In genomic region chr9:21933281-21933680, GRCh38 we compare ENCODE assay signal across 29 cellular contexts.
A peak's percentile ranks its signal among the peaks of the same experiment; 100 is the strongest.
DNase-seq lines count a peak whose midpoint lies in the region; ATAC-seq, FAIRE-seq and TF ChIP-seq lines count a peak whose summit lies in the region.
"Had no signal": no experiment of that assay in that cellular context is flagged by ENCODE, and none has a peak within 500 bp of the region (broad histone marks: within the 10 kb centered on the region; RNA-seq: fewer than 3 reads in every experiment).

No MANE protein-coding gene starts in this region.

- H2BK5ac ChIP-seq in H1 (ENCODE audit: low read depth, low read length): no peak overlapping the region
- no peak overlapping the region for H2BK5ac ChIP-seq in mesendoderm (ENCODE audit: low read length)

- H3K9ac ChIP-seq in Karpas-422 (ENCODE audit: low read length) (no peak overlapping the region), H1 (replicated peaks in 1 of 4; ENCODE audit: extremely low read depth in 1 of 4, low read depth in 3 of 4, low read length in 3 of 4) (no peak overlapping the region), mesendoderm (ENCODE audit: low read length) (no peak overlapping the region)

- H3K9me3 Mint-ChIP-seq in GM23338: peaks cover 3% of the 10 kb centered on the region; the same call in 1 of the 3 replicates

- no peak for TF ChIP-seq CTCF in GM23338 (conservative IDR thresholded peaks at IDR 0.05; ENCODE audit: low read depth in 2 of 2)
- no peak for TF ChIP-seq CTCF in H1 (IDR thresholded peaks at IDR 0.05; ENCODE audit: control extremely low read depth in 1 of 3, insufficient read depth in 1 of 3, low read depth in 1 of 3, low read length in 3 of 3)
- TF ChIP-seq CTCF in adrenal gland (IDR thresholded peaks at IDR 0.05): no peak

- no peak overlapping the region for H2BK20ac ChIP-seq in H1 (ENCODE audit: low read length)

- no peak overlapping the region for H3K27ac Mint-ChIP-seq in GM23338
- H3K27ac Mint-ChIP-seq: natural killer cell treated with Interleukin-12 subunit alpha and Interleukin-12 subunit beta and Interleukin-15 and Interleukin-18, amount 100 ng/mL, for 72 hours had no signal

- H3K79me1 ChIP-seq in H1 (ENCODE audit: low read depth, low read length) (no peaks in the 10 kb centered on the region), mesendoderm (ENCODE audit: low read length) (no peaks in the 10 kb centered on the region)

- H3K4me1 Mint-ChIP-seq in GM23338: peaks cover 36% of the 10 kb centered on the region

- H3K27me3 Mint-ChIP-seq in GM23338 (ENCODE audit: insufficient read depth, low read depth, poor library complexity): peaks cover 5% of the 10 kb centered on the region

- FAIRE-seq in H1 (lab: Jason Lieb, UNC): peak; percentile 57
- FAIRE-seq: colon, islet of Langerhans, RCC 7860, TTC549 had no signal

- H2BK12ac ChIP-seq in H1 (ENCODE audit: low read depth, low read length): no peak overlapping the region

- H3K4me2 ChIP-seq in GM23338: peak overlapping the region; percentile 10
- H3K4me2 ChIP-seq in Karpas-422 (ENCODE audit: low read depth, low read length, poor library complexity, severe bottlenecking): peak overlapping the region; percentile 21
- 0 out of 4 replicates have a peak overlapping the region, but pooled peaks of 1 of the 2 experiments have one; percentile 1 for H3K4me2 ChIP-seq in H1 (ENCODE audit: insufficient read depth in 1 of 2, low read depth in 2 of 2, low read length in 2 of 2)
- no peak overlapping the region for H3K4me2 ChIP-seq in mesendoderm (ENCODE audit: low read length)
- H3K4me2 ChIP-seq: hepatocyte had no signal

- H3K27ac ChIP-seq in GM23338 (ENCODE audit: low read depth) (0 out of 2 replicates have a peak overlapping the region, but pooled peaks have one; percentile 0), Karpas-422 (ENCODE audit: low read length) (peak overlapping the region; percentile 25), H1 (ENCODE audit: low read depth, low read length) (no peak overlapping the region), mesendoderm (ENCODE audit: low read depth, low read length) (no peak overlapping the region), adrenal gland (no peak overlapping the region)
- H3K27ac ChIP-seq: esophagus squamous epithelium, gastrocnemius medialis, hepatocyte, stomach, transverse colon had no signal

- H4K5ac ChIP-seq in H1 (ENCODE audit: insufficient read length, low read depth, low read length): peak overlapping the region; percentile 21
- no peak overlapping the region for H4K5ac ChIP-seq in mesendoderm (ENCODE audit: low read length)

- H3K9me2 ChIP-seq in GM23338 (ENCODE audit: insufficient read depth) (peaks cover 13% of the 10 kb centered on the region), Karpas-422 (replicated peaks; ENCODE audit: insufficient read depth, low read length) (no peaks in the 10 kb centered on the region)

- no peak overlapping the region for H3K14ac ChIP-seq in H1 (ENCODE audit: insufficient read length)

- H2BK120ac ChIP-seq in H1 (replicated peaks; ENCODE audit: low read depth, low read length) (no peak overlapping the region), mesendoderm (ENCODE audit: low read depth, low read length) (no peak overlapping the region)

- TF ChIP-seq POLR2A in H1 (IDR thresholded peaks at IDR 0.05; ENCODE audit: control extremely low read depth in 1 of 2, low read depth in 2 of 2, low read length in 2 of 2) (no peak), adrenal gland (IDR thresholded peaks at IDR 0.05) (no peak)

- no peak overlapping the region for H3K4me3 Mint-ChIP-seq in GM23338
- H3K4me3 Mint-ChIP-seq: natural killer cell treated with Interleukin-12 subunit alpha and Interleukin-12 subunit beta and Interleukin-15 and Interleukin-18, amount 100 ng/mL, for 72 hours had no signal

- H3K36me3 ChIP-seq in GM23338 (ENCODE audit: insufficient read depth) (0 out of 2 replicates have a peak, but pooled peaks cover 3% of the 10 kb centered on the region), Karpas-422 (ENCODE audit: insufficient read depth, low read length) (no peaks in the 10 kb centered on the region), H1 (ENCODE audit: control insufficient read depth in 2 of 4, insufficient read depth in 4 of 4, low read length in 3 of 4) (no peaks in the 10 kb centered on the region), mesendoderm (ENCODE audit: control insufficient read depth, insufficient read depth, low read length) (no peaks in the 10 kb centered on the region), adrenal gland (replicated peaks in 1 of 2) (no peaks in the 10 kb centered on the region)

- CTCF ChIA-PET in H1 (lab: Charles Lee; ENCODE audit: partially characterized antibody): interaction anchor here (0.7 to 1.4 kb wide), 6 partner anchors 11 to 75 kb away, joined by 3 to 7 read pairs (median 4); partner anchors contain the start of gene CDKN2B

- POLR2A ChIA-PET in H1 (lab: Charles Lee; ENCODE audit: partially characterized antibody): no interaction called here

- no peak overlapping the region for H3K4ac ChIP-seq in H1 (replicated peaks; ENCODE audit: insufficient read length, low read depth, low read length)
- no peak overlapping the region for H3K4ac ChIP-seq in mesendoderm (ENCODE audit: low read depth, low read length)

- H2AFZ ChIP-seq in GM23338 (no peak overlapping the region), Karpas-422 (ENCODE audit: low read length) (peak overlapping the region; percentile 15; the same call in 1 of the 2 replicates), H1 (ENCODE audit: low read length) (no peak overlapping the region)
- H2AFZ ChIP-seq: hepatocyte had no signal

- H3K79me2 ChIP-seq in GM23338 (replicated peaks; ENCODE audit: insufficient read depth) (no peaks in the 10 kb centered on the region), Karpas-422 (ENCODE audit: low read length) (no peaks in the 10 kb centered on the region), H1 (ENCODE audit: control insufficient read depth in 1 of 2, insufficient read depth in 2 of 2, low read length in 2 of 2) (no peaks in the 10 kb centered on the region), mesendoderm (ENCODE audit: control insufficient read depth, insufficient read depth, low read length) (no peaks in the 10 kb centered on the region)
- H3K79me2 ChIP-seq: hepatocyte had no signal

- H3K4me3 ChIP-seq in GM23338: no peak overlapping the region
- no peak overlapping the region for H3K4me3 ChIP-seq in Karpas-422 (ENCODE audit: low read length)
- H3K4me3 ChIP-seq in H1 (ENCODE audit: extremely low read depth in 1 of 4, insufficient read depth in 2 of 4, low read depth in 3 of 4, low read length in 4 of 4): no peak overlapping the region
- no peak overlapping the region for H3K4me3 ChIP-seq in mesendoderm (ENCODE audit: low read length)
- no peak overlapping the region for H3K4me3 ChIP-seq in adrenal gland
- H3K4me3 ChIP-seq: esophagus squamous epithelium, gastrocnemius medialis, hepatocyte, stomach, transverse colon had no signal

- H3K36me3 Mint-ChIP-seq in GM23338 (ENCODE audit: low read depth): peaks cover 10% of the 10 kb centered on the region; the same call in 2 of the 3 replicates
- H3K36me3 Mint-ChIP-seq: natural killer cell treated with Interleukin-12 subunit alpha and Interleukin-12 subunit beta and Interleukin-15 and Interleukin-18, amount 100 ng/mL, for 72 hours had no signal

- H3K4me1 ChIP-seq in GM23338 (ENCODE audit: insufficient read depth) (peaks cover 28% of the 10 kb centered on the region), Karpas-422 (ENCODE audit: low read length) (peaks cover 27% of the 10 kb centered on the region), H1 (replicated peaks in 1 of 4; ENCODE audit: control insufficient read depth in 3 of 4, insufficient read depth in 4 of 4, low read length in 3 of 4) (peaks cover 0 to 6% (median 3%) of the 10 kb centered on the region in 4 experiments; a peak in 2 of 7 replicates), mesendoderm (ENCODE audit: control insufficient read depth, low read depth, low read length) (peaks cover 2% of the 10 kb centered on the region), adrenal gland (replicated peaks in 1 of 2) (no peaks in the 10 kb centered on the region)
- H3K4me1 ChIP-seq: esophagus squamous epithelium, gastrocnemius medialis, stomach, transverse colon had no signal

- no peaks in the 10 kb centered on the region for H3K9me3 ChIP-seq in Karpas-422 (ENCODE audit: low read length)
- no peaks in the 10 kb centered on the region for H3K9me3 ChIP-seq in H1 (ENCODE audit: insufficient read depth in 2 of 2, low read depth in 1 of 2, low read length in 1 of 2)
- H3K9me3 ChIP-seq in adrenal gland (replicated peaks in 1 of 3): no peaks in the 10 kb centered on the region
- H3K9me3 ChIP-seq: esophagus squamous epithelium, gastrocnemius medialis, stomach, transverse colon had no signal

- TF ChIP-seq EP300 in H1 (IDR thresholded peaks at IDR 0.05; ENCODE audit: borderline replicate concordance in 1 of 2, low read depth in 2 of 2, low read length in 2 of 2): no peak

- intact Hi-C loops in adrenal gland (cut with DNase I): no loop called here

- H4K91ac ChIP-seq in H1 (replicated peaks; ENCODE audit: insufficient read length, low read length): no peak overlapping the region

- peak; percentile 36 for DNase-seq in GM23338 (ENCODE audit: low spot score)
- DNase-seq in Karpas-422: peak; percentile 66
- DNase-seq in H1 (ENCODE audit: low read depth in 1 of 2, low spot score in 2 of 2): peak in 1 of 2 experiments; percentile 1
- peak; percentile 66 for DNase-seq in mesendoderm
- DNase-seq in adrenal gland: no peak
- no peak for DNase-seq in cortex of kidney (lab: John Stamatoyannopoulos, UW)
- no peak for DNase-seq in NCI-H1417 treated with DMSO at 0.1 percent for 48 hours (lab: John Stamatoyannopoulos, UW)
- DNase-seq: activated CD4-positive, alpha-beta T cell treated with anti-CD3 and anti-CD28 coated beads, Interleukin-2, amount 50 U/mL, for 48 hours; activated CD8-positive, alpha-beta memory T cell treated with anti-CD3 and anti-CD28 coated beads, Interleukin-2, amount 50 U/mL, for 4 hours; activated naive CD4-positive, alpha-beta T cell treated with anti-CD3 and anti-CD28 coated beads, Interleukin-2, amount 50 U/mL, for 16 hours; amygdala; DMS53; effector memory CD4-positive, alpha-beta T cell; esophagus squamous epithelium; gastrocnemius medialis; GDM1; NCI-H1694; NCI-H2171 treated with DMSO at 0.1 percent for 48 hours; NCI-H69; stimulated activated CD8-positive, alpha-beta memory T cell treated with anti-CD3 and anti-CD28 coated beads, Interleukin-4, amount 100 ng/mL, for 48 hours; stomach; transverse colon had no signal

- no peak overlapping the region for H3K18ac ChIP-seq in H1 (ENCODE audit: extremely low read depth, low read length)
- H3K18ac ChIP-seq in mesendoderm (ENCODE audit: low read length): no peak overlapping the region

- H2BK15ac ChIP-seq in H1 (ENCODE audit: low read length) (no peak overlapping the region), mesendoderm (replicated peaks; ENCODE audit: low read depth) (no peak overlapping the region)

- H3K56ac ChIP-seq in H1 (replicated peaks; ENCODE audit: insufficient read length, low read depth, low read length) (no peak overlapping the region), mesendoderm (ENCODE audit: low read length) (no peak overlapping the region)

- H4K20me1 ChIP-seq in GM23338 (replicated peaks; ENCODE audit: insufficient read depth) (no peaks in the 10 kb centered on the region), Karpas-422 (ENCODE audit: insufficient read depth, low read depth, low read length) (no peaks in the 10 kb centered on the region), H1 (replicated peaks in 1 of 2; ENCODE audit: control insufficient read depth in 1 of 2, insufficient read depth in 2 of 2, low read length in 2 of 2) (no peaks in the 10 kb centered on the region)

- H2AK5ac ChIP-seq in H1 (ENCODE audit: low read depth, low read length): no peak overlapping the region
- H2AK5ac ChIP-seq in mesendoderm (ENCODE audit: low read length): no peak overlapping the region

- no peak overlapping the region for H4K8ac ChIP-seq in H1 (ENCODE audit: extremely low read depth, insufficient read depth, low read length)
- no peak overlapping the region for H4K8ac ChIP-seq in mesendoderm (ENCODE audit: low read depth, low read length)

- H3K27me3 ChIP-seq in GM23338 (ENCODE audit: insufficient read depth) (no peaks in the 10 kb centered on the region), Karpas-422 (ENCODE audit: low read length) (no peaks in the 10 kb centered on the region), H1 (replicated peaks in 1 of 4; ENCODE audit: control insufficient read depth in 3 of 4, extremely low read depth in 1 of 4, insufficient read depth in 3 of 4, low read length in 3 of 4) (no peaks in the 10 kb centered on the region), mesendoderm (ENCODE audit: insufficient read depth, low read length, poor library complexity) (no peaks in the 10 kb centered on the region), adrenal gland (no peaks in the 10 kb centered on the region)
- H3K27me3 ChIP-seq: esophagus squamous epithelium, gastrocnemius medialis, hepatocyte, stomach, transverse colon had no signal

- no peak for TF ChIP-seq RAD21 in H1 (IDR thresholded peaks at IDR 0.05 in 1 of 2, conservative IDR thresholded peaks at IDR 0.05 in 1 of 2; ENCODE audit: low read depth in 2 of 2, low read length in 2 of 2)

- H3F3A ChIP-seq in GM23338 (replicated peaks; ENCODE audit: low read depth): no peaks in the 10 kb centered on the region

- no peaks in the 10 kb centered on the region for H3K23me2 ChIP-seq in H1 (ENCODE audit: low read depth, low read length)

- H3K23ac ChIP-seq in H1 (ENCODE audit: insufficient read length) (no peak overlapping the region), mesendoderm (ENCODE audit: low read length) (no peak overlapping the region)

- peak; percentile 54 for ATAC-seq in GM23338
- ATAC-seq: activated CD4-positive, CD25-positive, alpha-beta regulatory T cell treated with anti-CD3 and anti-CD28 coated beads, Interleukin-2, amount 50 U/mL, for 24 hours; gastrocnemius medialis; natural killer cell treated with Interleukin-12 subunit alpha and Interleukin-12 subunit beta and Interleukin-15 and Interleukin-18, amount 100 ng/mL, for 72 hours had no signal

Comparison
In these comparisons a context has a peak if more than half of its experiments do, and no peak if none do; other contexts are left out.
1. DNase-seq: peak in GM23338 (single experiment), Karpas-422 (single experiment) and mesendoderm (single experiment); none in adrenal gland (0 of 7), cortex of kidney (single experiment) and NCI-H1417 treated with DMSO at 0.1 percent for 48 hours (single experiment).
2. H3K27ac ChIP-seq: peak in GM23338 (single experiment) and Karpas-422 (single experiment); none in H1 (single experiment), mesendoderm (single experiment) and adrenal gland (0 of 5).